Comparison of ENCODE assay signal across 8 cellular contexts in the genomic region with DNA sequence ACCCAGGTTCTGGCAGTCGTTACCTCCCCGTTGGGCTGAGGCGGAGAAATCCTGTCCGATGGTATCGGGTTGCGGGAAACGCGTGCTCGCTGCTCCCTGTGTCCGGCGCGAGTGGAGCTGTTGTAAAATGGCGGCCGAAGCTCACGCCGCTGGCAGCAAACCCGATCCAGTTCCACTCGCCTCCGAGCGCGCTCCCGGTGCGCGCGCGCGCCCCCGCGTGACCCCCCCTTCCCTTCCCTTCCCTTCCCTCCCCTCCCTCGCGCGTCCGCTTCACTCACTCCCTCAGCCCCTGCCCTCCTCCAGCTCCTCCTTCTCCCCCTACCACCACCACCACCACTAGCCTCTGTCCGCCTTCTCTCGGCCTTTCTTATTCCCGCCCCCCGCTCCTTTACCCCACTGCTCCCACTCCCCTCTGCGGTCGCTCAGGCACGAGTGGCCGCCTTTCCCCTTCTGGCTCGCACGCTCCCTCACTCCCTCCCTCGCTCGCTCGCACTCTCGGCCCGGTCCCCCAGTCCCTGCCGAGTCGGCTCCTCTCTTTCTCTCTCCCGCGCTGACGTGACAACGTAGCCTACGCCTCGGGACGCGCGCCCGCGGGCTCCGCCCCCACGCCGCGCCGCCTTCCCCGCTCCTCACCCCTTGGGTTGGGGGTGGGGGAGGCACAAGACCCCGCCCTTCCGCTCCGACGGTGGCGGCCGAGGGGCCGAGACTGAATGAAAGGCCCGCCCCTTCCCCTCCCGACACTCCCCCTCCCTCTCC. TPM values are rescaled to one million over a fixed set of nuclear protein-coding genes. Genes with fewer than 3 reads are reported as not detected.
DNase-seq lines count a peak whose midpoint lies in the region; ATAC-seq and TF ChIP-seq lines count a peak whose summit lies in the region.

A gene (minus strand): TSS at position 113 of the 756 bp plus-strand sequence. CDS start 1,447 bp downstream, outside the sequence.

- no peaks in the 10 kb centered on the region for H3K9me3 ChIP-seq in mucosa of descending colon

- TF ChIP-seq EP300 in Ishikawa (IDR thresholded peaks at IDR 0.05; ENCODE audit: borderline replicate concordance): no peak

- ATAC-seq in GM21619 (IDR thresholded peaks at IDR 0.05; ENCODE audit: unreplicated experiment) (peak; percentile 71), mucosa of descending colon (peak; percentile 87)

- peak within 1 kb of the TSS; percentile 97 for H3K4me3 ChIP-seq in epithelial cell of esophagus (ENCODE audit: low read length)
- H3K4me3 ChIP-seq in mucosa of descending colon: peak within 1 kb of the TSS; percentile 98

- no peak for TF ChIP-seq CTCF in epithelial cell of esophagus (IDR thresholded peaks at IDR 0.05; ENCODE audit: insufficient read depth, low read depth, low read length, missing control alignments)
- TF ChIP-seq CTCF in mucosa of descending colon (IDR thresholded peaks at IDR 0.05): no peak

- no peak for TF ChIP-seq RAD21 in Ishikawa (IDR thresholded peaks at IDR 0.05; ENCODE audit: low read depth)

- no peaks in the 10 kb centered on the region for H3K36me3 ChIP-seq in mucosa of descending colon (ENCODE audit: low read depth)

- H3K4me1 ChIP-seq in mucosa of descending colon (ENCODE audit: low read depth): peaks cover 19% of the 10 kb centered on the region

- intact Hi-C loops in mucosa of descending colon (cut with DNase I, micrococcal nuclease): loop anchor here in 1 of 2 donors (5.0 kb wide), 1 partner anchor 34 kb away; no protein-coding TSS in a partner anchor

- DNase-seq in DMS153 treated with DMSO at 0.1 percent for 48 hours (lab: John Stamatoyannopoulos, UW; ENCODE audit: unreplicated experiment): peak; percentile 98
- peak; percentile 84 for DNase-seq in OCI-M2 (lab: John Stamatoyannopoulos, UW; ENCODE audit: unreplicated experiment)
- DNase-seq in activated T-cell treated with anti-CD3 and anti-CD28 coated beads for 4 hours: peak; percentile 97
- peak; percentile 99 for DNase-seq in epithelial cell of esophagus (ENCODE audit: low read depth)
- peak; percentile 99 for DNase-seq in mucosa of descending colon
- peak; percentile 89 to 96 for DNase-seq in stimulated activated CD8-positive, alpha-beta memory T cell treated with anti-CD3 and anti-CD28 coated beads, Interleukin-4, amount 100 ng/mL, for 1 hour (ENCODE audit: low read depth in 2 of 2, low spot score in 1 of 2)

TF ChIP-seq in Ishikawa, 13 proteins besides CTCF, POLR2A, EP300 and RAD21:
- TF ChIP-seq TCF12 (IDR thresholded peaks at IDR 0.05; ENCODE audit: low read depth): no peak
- peak; percentile 90 for TF ChIP-seq TAF1 (IDR thresholded peaks at IDR 0.05; ENCODE audit: low read depth)
- peak; percentile 67 for TF ChIP-seq CREB1 (IDR thresholded peaks at IDR 0.05; ENCODE audit: low read depth)
- peak; percentile 67; the same call in 1 of the 2 replicates for TF ChIP-seq TEAD4 (IDR thresholded peaks at IDR 0.05)
- TF ChIP-seq ZBTB7A (IDR thresholded peaks at IDR 0.05; ENCODE audit: low read depth): no peak; the same call in none of the 2 replicates
- TF ChIP-seq, protein P1, sequence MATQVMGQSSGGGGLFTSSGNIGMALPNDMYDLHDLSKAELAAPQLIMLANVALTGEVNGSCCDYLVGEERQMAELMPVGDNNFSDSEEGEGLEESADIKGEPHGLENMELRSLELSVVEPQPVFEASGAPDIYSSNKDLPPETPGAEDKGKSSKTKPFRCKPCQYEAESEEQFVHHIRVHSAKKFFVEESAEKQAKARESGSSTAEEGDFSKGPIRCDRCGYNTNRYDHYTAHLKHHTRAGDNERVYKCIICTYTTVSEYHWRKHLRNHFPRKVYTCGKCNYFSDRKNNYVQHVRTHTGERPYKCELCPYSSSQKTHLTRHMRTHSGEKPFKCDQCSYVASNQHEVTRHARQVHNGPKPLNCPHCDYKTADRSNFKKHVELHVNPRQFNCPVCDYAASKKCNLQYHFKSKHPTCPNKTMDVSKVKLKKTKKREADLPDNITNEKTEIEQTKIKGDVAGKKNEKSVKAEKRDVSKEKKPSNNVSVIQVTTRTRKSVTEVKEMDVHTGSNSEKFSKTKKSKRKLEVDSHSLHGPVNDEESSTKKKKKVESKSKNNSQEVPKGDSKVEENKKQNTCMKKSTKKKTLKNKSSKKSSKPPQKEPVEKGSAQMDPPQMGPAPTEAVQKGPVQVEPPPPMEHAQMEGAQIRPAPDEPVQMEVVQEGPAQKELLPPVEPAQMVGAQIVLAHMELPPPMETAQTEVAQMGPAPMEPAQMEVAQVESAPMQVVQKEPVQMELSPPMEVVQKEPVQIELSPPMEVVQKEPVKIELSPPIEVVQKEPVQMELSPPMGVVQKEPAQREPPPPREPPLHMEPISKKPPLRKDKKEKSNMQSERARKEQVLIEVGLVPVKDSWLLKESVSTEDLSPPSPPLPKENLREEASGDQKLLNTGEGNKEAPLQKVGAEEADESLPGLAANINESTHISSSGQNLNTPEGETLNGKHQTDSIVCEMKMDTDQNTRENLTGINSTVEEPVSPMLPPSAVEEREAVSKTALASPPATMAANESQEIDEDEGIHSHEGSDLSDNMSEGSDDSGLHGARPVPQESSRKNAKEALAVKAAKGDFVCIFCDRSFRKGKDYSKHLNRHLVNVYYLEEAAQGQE (IDR thresholded peaks at IDR 0.05; ENCODE audit: low read depth): no peak
- peak; percentile 92 for TF ChIP-seq YY1 (IDR thresholded peaks at IDR 0.05; ENCODE audit: low read depth)
- TF ChIP-seq, protein P2, sequence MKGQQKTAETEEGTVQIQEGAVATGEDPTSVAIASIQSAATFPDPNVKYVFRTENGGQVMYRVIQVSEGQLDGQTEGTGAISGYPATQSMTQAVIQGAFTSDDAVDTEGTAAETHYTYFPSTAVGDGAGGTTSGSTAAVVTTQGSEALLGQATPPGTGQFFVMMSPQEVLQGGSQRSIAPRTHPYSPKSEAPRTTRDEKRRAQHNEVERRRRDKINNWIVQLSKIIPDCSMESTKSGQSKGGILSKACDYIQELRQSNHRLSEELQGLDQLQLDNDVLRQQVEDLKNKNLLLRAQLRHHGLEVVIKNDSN (IDR thresholded peaks at IDR 0.05): peak; percentile 25; the same call in 1 of the 2 replicates
- TF ChIP-seq, protein P3, sequence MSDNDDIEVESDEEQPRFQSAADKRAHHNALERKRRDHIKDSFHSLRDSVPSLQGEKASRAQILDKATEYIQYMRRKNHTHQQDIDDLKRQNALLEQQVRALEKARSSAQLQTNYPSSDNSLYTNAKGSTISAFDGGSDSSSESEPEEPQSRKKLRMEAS (IDR thresholded peaks at IDR 0.05): peak; percentile 81
- TF ChIP-seq EGR1 (IDR thresholded peaks at IDR 0.05): peak; percentile 57; the same call in 1 of the 2 replicates
- no peak for TF ChIP-seq FOXM1 (IDR thresholded peaks at IDR 0.05; ENCODE audit: borderline replicate concordance, low read depth)

RNA-seq across cellular contexts. Expression of the gene that starts here (rescaled TPM):
- 100 to 1,000 TPM in 1 of 3 donors, 10 to 100 TPM in 2; 55.8 to 127 (median 92.7) TPM for total RNA-seq in mucosa of descending colon

Comparison
In these comparisons a context has a peak if more than half of its experiments do, and no peak if none do; other contexts are left out.
1. Peak in every context shown above with its lines: DNase-seq, ATAC-seq and H3K4me3 ChIP-seq.